13 cellular contexts compared by ENCODE assay signal in genomic region chr4:168527560-168527959, GRCh38.
"Had no signal": no experiment of that assay in that cellular context is flagged by ENCODE, and none has a peak within 500 bp of the region (broad histone marks: within the 10 kb centered on the region; RNA-seq: fewer than 3 reads in every experiment).

No MANE protein-coding gene starts in this region.

- H3K4me3 ChIP-seq: hepatocyte, neural progenitor cell, skin epidermis, thyroid gland had no signal

- H2AFZ ChIP-seq: hepatocyte, neural progenitor cell, parathyroid adenoma had no signal

- H3K4me2 ChIP-seq: hepatocyte, neural progenitor cell had no signal

- DNase-seq: activated B cell treated with CpG ODN at 0.5 μM for 24 hours; activated CD4-positive, alpha-beta T cell treated with anti-CD3 and anti-CD28 coated beads, Interleukin-2, amount 10 ng/mL, durations not matched to agents 24 days and 14 days; amniotic stem cell; cerebellar nuclear complex; dermis blood vessel endothelial cell; left ventricle myocardium superior; mesendoderm; retina; thyroid gland had no signal

- H3K9ac ChIP-seq: neural progenitor cell, parathyroid adenoma had no signal

- H3K4me1 ChIP-seq: neural progenitor cell, parathyroid adenoma had no signal

- ATAC-seq: left ventricle myocardium superior had no signal

- H3K79me2 ChIP-seq: hepatocyte, parathyroid adenoma had no signal

- H3K36me3 ChIP-seq: neural progenitor cell, thyroid gland had no signal

- H3K9me3 ChIP-seq: thyroid gland had no signal

- H3K27ac ChIP-seq: hepatocyte, neural progenitor cell, parathyroid adenoma, skin epidermis, thyroid gland had no signal

- H3K27me3 ChIP-seq: hepatocyte, neural progenitor cell, thyroid gland had no signal
